Comparison of ENCODE assay signal across 24 cellular contexts in the genomic region with DNA sequence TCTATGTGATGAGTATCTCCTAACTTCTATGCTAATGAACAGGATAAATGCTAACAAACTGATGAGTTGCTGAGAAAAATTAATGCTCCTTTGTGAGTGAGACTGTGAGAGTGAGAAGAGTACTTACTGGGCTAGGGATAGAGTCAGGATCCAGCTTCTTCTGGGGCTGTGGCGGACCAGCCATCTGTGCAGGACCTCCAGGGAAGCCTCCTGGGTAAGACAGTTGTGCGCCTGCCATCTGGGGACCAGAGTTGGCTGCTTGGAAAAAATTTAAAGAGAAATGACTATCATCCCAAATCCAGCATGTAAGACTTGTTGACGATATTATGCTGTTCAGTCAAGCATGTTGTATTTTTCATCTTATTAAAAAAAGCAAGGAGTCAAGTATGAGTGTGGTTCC.
"Had no signal": no experiment of that assay in that cellular context is flagged by ENCODE, and none has a peak within 500 bp of the region (broad histone marks: within the 10 kb centered on the region; RNA-seq: fewer than 3 reads in every experiment).

No MANE protein-coding gene starts in this region.

- H3K9me3 Mint-ChIP-seq: activated CD4-positive, alpha-beta memory T cell treated with anti-CD3 and anti-CD28 coated beads, Interleukin-2, amount 10 ng/mL, durations not matched to agents 7 days and 5 days; activated CD4-positive, alpha-beta T cell treated with anti-CD3 and anti-CD28 coated beads, Interleukin-2, amount 10 ng/mL, durations not matched to agents 7 days and 5 days; activated naive CD4-positive, alpha-beta T cell treated with anti-CD3 and anti-CD28 coated beads, Interleukin-2, amount 50 U/mL, for 72 hours; endodermal cell; natural killer cell treated with Interleukin-12 subunit alpha and Interleukin-12 subunit beta and Interleukin-15 and Interleukin-18, amount 100 ng/mL, for 72 hours; WTC11 had no signal

- H3K27ac Mint-ChIP-seq: activated CD4-positive, alpha-beta memory T cell treated with anti-CD3 and anti-CD28 coated beads, Interleukin-2, amount 10 ng/mL, durations not matched to agents 7 days and 5 days; endodermal cell; natural killer cell treated with Interleukin-12 subunit alpha and Interleukin-12 subunit beta and Interleukin-15 and Interleukin-18, amount 100 ng/mL, for 72 hours; T-helper 17 cell had no signal

- H3K27me3 Mint-ChIP-seq: activated CD4-positive, alpha-beta memory T cell treated with anti-CD3 and anti-CD28 coated beads, Interleukin-2, amount 10 ng/mL, durations not matched to agents 7 days and 5 days; activated CD4-positive, alpha-beta T cell treated with anti-CD3 and anti-CD28 coated beads, Interleukin-2, amount 10 ng/mL, durations not matched to agents 7 days and 5 days; natural killer cell treated with Interleukin-12 subunit alpha and Interleukin-12 subunit beta and Interleukin-15 and Interleukin-18, amount 100 ng/mL, for 72 hours; T-helper 17 cell had no signal

- H3K27ac ChIP-seq: esophagus muscularis mucosa, suprapubic skin, tibial artery, upper lobe of right lung had no signal

- H3K4me3 ChIP-seq: body of pancreas, esophagus muscularis mucosa, mucosa of descending colon, suprapubic skin, tibial artery, upper lobe of right lung had no signal

- H3K27me3 ChIP-seq: body of pancreas, esophagus muscularis mucosa, suprapubic skin, tibial artery, upper lobe of right lung had no signal

- H3K4me1 Mint-ChIP-seq: activated CD4-positive, alpha-beta T cell treated with anti-CD3 and anti-CD28 coated beads, Interleukin-2, amount 10 ng/mL, durations not matched to agents 7 days and 5 days; endodermal cell; WTC11 had no signal

- DNase-seq: activated CD4-positive, alpha-beta memory T cell treated with anti-CD3 and anti-CD28 coated beads, Interleukin-2, amount 10 ng/mL, durations not matched to agents 7 days and 5 days; activated CD4-positive, alpha-beta T cell treated with anti-CD3 and anti-CD28 coated beads for 1 hour; activated CD4-positive, alpha-beta T cell treated with anti-CD3 and anti-CD28 coated beads, Interleukin-2, amount 10 ng/mL, durations not matched to agents 7 days and 5 days; activated naive CD4-positive, alpha-beta T cell; activated T-cell treated with anti-CD3 and anti-CD28 coated beads, Interleukin-2, amount 50 U/mL, for 48 hours; aorta; body of pancreas; endodermal cell; foreskin melanocyte; left ventricle myocardium superior; mucosa of descending colon; posterior cingulate gyrus; right cardiac atrium; stimulated activated CD4-positive, alpha-beta T cell treated with anti-CD3 and anti-CD28 coated beads, Interleukin-15, amount 100 ng/mL, for 24 hours; stimulated activated CD4-positive, alpha-beta T cell treated with anti-CD3 and anti-CD28 coated beads, Interleukin-2, amount 100 ng/mL, for 24 hours; stimulated activated naive CD4-positive, alpha-beta T cell; T-helper 17 cell; tibial artery; upper lobe of right lung had no signal

- H3K4me3 Mint-ChIP-seq: activated CD4-positive, alpha-beta memory T cell treated with anti-CD3 and anti-CD28 coated beads, Interleukin-2, amount 10 ng/mL, durations not matched to agents 7 days and 5 days; activated CD4-positive, alpha-beta T cell treated with anti-CD3 and anti-CD28 coated beads, Interleukin-2, amount 10 ng/mL, durations not matched to agents 7 days and 5 days; endodermal cell; natural killer cell treated with Interleukin-12 subunit alpha and Interleukin-12 subunit beta and Interleukin-15 and Interleukin-18, amount 100 ng/mL, for 72 hours; T-helper 17 cell; WTC11 had no signal

- H3K4me1 ChIP-seq: suprapubic skin had no signal

- H3K9me3 ChIP-seq: body of pancreas, esophagus muscularis mucosa, mucosa of descending colon, suprapubic skin, tibial artery, upper lobe of right lung had no signal

- ATAC-seq: activated naive CD4-positive, alpha-beta T cell treated with anti-CD3 and anti-CD28 coated beads, Interleukin-2, amount 50 U/mL, for 72 hours; body of pancreas; mucosa of descending colon; natural killer cell treated with Interleukin-12 subunit alpha and Interleukin-12 subunit beta and Interleukin-15 and Interleukin-18, amount 100 ng/mL, for 72 hours; right cardiac atrium; T-helper 17 cell; WTC11 had no signal
